8 cellular contexts compared by ENCODE assay signal in the genomic region with DNA sequence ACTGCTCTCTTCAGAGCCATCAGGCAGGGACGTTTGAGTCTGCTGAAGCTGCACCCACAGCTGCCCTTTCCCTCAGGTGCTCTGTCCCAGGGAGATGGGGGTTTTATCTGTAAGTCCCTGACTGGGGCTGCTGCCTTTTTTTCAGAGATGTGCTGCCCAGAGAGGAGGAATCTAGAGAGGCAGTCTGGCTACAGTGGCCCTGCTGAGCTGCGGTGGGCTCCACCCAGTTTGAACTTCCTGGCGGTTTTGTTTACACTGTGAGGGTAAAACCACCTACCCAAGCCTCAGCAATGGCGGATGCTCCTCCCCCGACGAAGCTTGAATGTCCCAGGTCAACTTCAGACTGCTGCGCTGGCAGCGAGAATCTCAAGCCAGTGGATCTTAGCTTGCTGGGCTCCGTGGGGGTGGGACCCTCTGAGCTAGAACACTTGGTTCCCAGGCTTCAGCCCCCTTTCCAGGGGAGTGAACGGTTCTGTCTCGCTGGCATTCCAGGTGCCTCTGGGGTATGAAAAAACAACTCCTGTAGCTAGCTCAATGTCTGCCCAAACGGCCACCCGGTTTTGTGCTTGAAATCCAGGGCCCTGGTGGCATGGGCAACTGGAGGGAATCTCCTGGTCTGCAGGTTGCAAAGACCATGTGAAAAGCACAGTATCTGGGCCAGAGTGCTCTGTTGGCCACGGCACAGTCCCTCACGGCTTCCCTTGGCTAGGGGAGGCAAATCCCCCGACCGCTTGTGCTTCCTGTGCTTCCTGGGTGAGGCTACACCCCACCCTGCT. TPM values are rescaled to one million over a fixed set of nuclear protein-coding genes. Genes with fewer than 3 reads are reported as not detected.
A peak's percentile ranks its signal among the peaks of the same experiment; 100 is the strongest.
DNase-seq lines count a peak whose midpoint lies in the region; ATAC-seq and TF ChIP-seq lines count a peak whose summit lies in the region.

No MANE protein-coding gene starts in this region.

- H3K4me1 ChIP-seq in OCI-LY3 (ENCODE audit: low read length): no peaks in the 10 kb centered on the region
- H3K4me1 ChIP-seq in neutrophil (ENCODE audit: control insufficient read depth in 1 of 2, insufficient read depth in 1 of 2, low read depth in 1 of 2, low read length in 1 of 2): peaks cover 15 to 24% of the 10 kb centered on the region in 2 experiments
- H3K4me1 ChIP-seq in uterus: no peaks in the 10 kb centered on the region
- H3K4me1 ChIP-seq in Karpas-422 (ENCODE audit: low read length): no peaks in the 10 kb centered on the region

- H3K27ac ChIP-seq in OCI-LY3 (ENCODE audit: low read length) (no peak overlapping the region), neutrophil (peak overlapping the region; percentile 46), uterus (no peak overlapping the region), Karpas-422 (ENCODE audit: low read length) (no peak overlapping the region)

- intact Hi-C loops in uterus (cut with DNase I; ENCODE audit: low total_unique reads) (no loop called here), posterior cingulate gyrus (cut with DNase I) (no loop called here)

- ATAC-seq in activated T-cell treated with anti-CD3 and anti-CD28 coated beads, Interleukin-2, amount 50 U/mL, for 4 hours: peak; percentile 80 to 95
- no peak for ATAC-seq in GM18858 (IDR thresholded peaks at IDR 0.05; ENCODE audit: unreplicated experiment)

- H3K9me3 ChIP-seq in OCI-LY3 (ENCODE audit: insufficient read depth, low read length) (no peaks in the 10 kb centered on the region), neutrophil (no peaks in the 10 kb centered on the region), uterus (no peaks in the 10 kb centered on the region), Karpas-422 (ENCODE audit: low read length) (no peaks in the 10 kb centered on the region)

- H3K27me3 Mint-ChIP-seq in activated T-cell treated with anti-CD3 and anti-CD28 coated beads, Interleukin-2, amount 50 U/mL, for 4 hours (ENCODE audit: low read depth): no peaks in the 10 kb centered on the region

- H3K9me2 ChIP-seq in Karpas-422 (replicated peaks; ENCODE audit: insufficient read depth, low read length): no peaks in the 10 kb centered on the region

- H3K4me3 ChIP-seq in OCI-LY3 (ENCODE audit: low read length): peak overlapping the region; percentile 33
- H3K4me3 ChIP-seq in neutrophil (ENCODE audit: low read depth in 1 of 2, low read length in 1 of 2): peak overlapping the region in 1 of 2 experiments; percentile 36
- H3K4me3 ChIP-seq in uterus: no peak overlapping the region
- no peak overlapping the region for H3K4me3 ChIP-seq in Karpas-422 (ENCODE audit: low read length)

- H3K79me2 ChIP-seq in OCI-LY3 (ENCODE audit: low read length) (no peaks in the 10 kb centered on the region), Karpas-422 (ENCODE audit: low read length) (no peaks in the 10 kb centered on the region)

- peak overlapping the region; percentile 53 for H3K4me3 Mint-ChIP-seq in activated T-cell treated with anti-CD3 and anti-CD28 coated beads, Interleukin-2, amount 50 U/mL, for 4 hours

- no peak for TF ChIP-seq POLR2A in uterus (IDR thresholded peaks at IDR 0.05)

- DNase-seq in CD1c-positive myeloid dendritic cell (ENCODE audit: extremely low spot score) (peak; percentile 32), uterus (no peak), posterior cingulate gyrus (no peak), Karpas-422 (no peak)
- peak; percentile 59 for DNase-seq in activated T-cell treated with anti-CD3 and anti-CD28 coated beads, Interleukin-2, amount 50 U/mL, for 4 hours

- H3K4me1 Mint-ChIP-seq in activated T-cell treated with anti-CD3 and anti-CD28 coated beads, Interleukin-2, amount 50 U/mL, for 4 hours (ENCODE audit: low read depth): peaks cover 39% of the 10 kb centered on the region

- peak overlapping the region; percentile 30 for H3K4me2 ChIP-seq in OCI-LY3 (ENCODE audit: low read length)
- no peak overlapping the region for H3K4me2 ChIP-seq in Karpas-422 (ENCODE audit: low read depth, low read length, poor library complexity, severe bottlenecking)

- H3K27me3 ChIP-seq in OCI-LY3 (ENCODE audit: low read depth, low read length) (no peaks in the 10 kb centered on the region), neutrophil (no peaks in the 10 kb centered on the region), uterus (no peaks in the 10 kb centered on the region), Karpas-422 (ENCODE audit: low read length) (no peaks in the 10 kb centered on the region)

- H3K9ac ChIP-seq in OCI-LY3 (ENCODE audit: low read length) (no peak overlapping the region), Karpas-422 (ENCODE audit: low read length) (no peak overlapping the region)

- H3K36me3 Mint-ChIP-seq in activated T-cell treated with anti-CD3 and anti-CD28 coated beads, Interleukin-2, amount 50 U/mL, for 4 hours (ENCODE audit: insufficient read depth): peaks cover 16% of the 10 kb centered on the region

- H2AFZ ChIP-seq in OCI-LY3 (ENCODE audit: low read depth, low read length): peak overlapping the region; percentile 30; the same call in 1 of the 2 replicates
- H2AFZ ChIP-seq in Karpas-422 (ENCODE audit: low read length): no peak overlapping the region

- H3K36me3 ChIP-seq in OCI-LY3 (replicated peaks; ENCODE audit: low read depth, low read length) (no peaks in the 10 kb centered on the region), neutrophil (no peaks in the 10 kb centered on the region), uterus (no peaks in the 10 kb centered on the region), Karpas-422 (ENCODE audit: insufficient read depth, low read length) (no peaks in the 10 kb centered on the region)

- H4K20me1 ChIP-seq in OCI-LY3 (ENCODE audit: insufficient read depth, low read length): no peaks in the 10 kb centered on the region
- no peaks in the 10 kb centered on the region for H4K20me1 ChIP-seq in Karpas-422 (ENCODE audit: insufficient read depth, low read depth, low read length)

- peaks cover 38% of the 10 kb centered on the region for H3K9me3 Mint-ChIP-seq in activated T-cell treated with anti-CD3 and anti-CD28 coated beads, Interleukin-2, amount 50 U/mL, for 4 hours

- TF ChIP-seq CTCF in OCI-LY3 (IDR thresholded peaks at IDR 0.05; ENCODE audit: low read depth, low read length): no peak
- no peak for TF ChIP-seq CTCF in neutrophil (IDR thresholded peaks at IDR 0.05)
- no peak for TF ChIP-seq CTCF in uterus (IDR thresholded peaks at IDR 0.05)

RNA-seq across cellular contexts. Expression of gene ST6GAL1, which starts 21.1 kb away (rescaled TPM):
- 100 to 1,000 TPM; 105 to 116 (median 112) TPM for total RNA-seq in activated T-cell treated with anti-CD3 and anti-CD28 coated beads, Interleukin-2, amount 50 U/mL, for 4 hours
- total RNA-seq in uterus: 100 to 1,000 TPM in 1 of 4 donors, 10 to 100 TPM in 3; 32.6 to 107 (median 57.1) TPM
- 304 and 416 TPM in 2 replicates for total RNA-seq in Karpas-422 (2014; rRNA removed; shearing (Covaris generic); ENCODE audit: low replicate concordance)

Comparison
In these comparisons a context has a peak if more than half of its experiments do, and no peak if none do; other contexts are left out.
1. DNase-seq: peak in CD1c-positive myeloid dendritic cell (single experiment) and activated T-cell treated with anti-CD3 and anti-CD28 coated beads, Interleukin-2, amount 50 U/mL, for 4 hours (single experiment); none in uterus (0 of 2), posterior cingulate gyrus (0 of 10) and Karpas-422 (single experiment).